9 cellular contexts compared by ENCODE assay signal in genomic region chr3:64686446-64686908, GRCh38. TPM values are rescaled to one million over a fixed set of nuclear protein-coding genes. Genes with fewer than 3 reads are reported as not detected.
DNase-seq lines count a peak whose midpoint lies in the region; ATAC-seq and TF ChIP-seq lines count a peak whose summit lies in the region.
"Had no signal": no experiment of that assay in that cellular context is flagged by ENCODE, and none has a peak within 500 bp of the region (broad histone marks: within the 10 kb centered on the region; RNA-seq: fewer than 3 reads in every experiment).

No MANE protein-coding gene starts in this region.

- H3K4me1 Mint-ChIP-seq in stimulated activated memory B cell treated with anti-CD40 and anti-IgM and Interleukin-4, amounts not matched to agents 10 μg/mL and 1 μg/mL and 100 μg/mL, for 72 hours = peaks cover 17% of the 10 kb centered on the region
- H3K4me1 Mint-ChIP-seq in natural killer cell = peaks cover 0 to 5% of the 10 kb centered on the region in 2 donors

- H3K9me3 ChIP-seq in adrenal gland (replicated peaks in 1 of 3) = no peaks in the 10 kb centered on the region
- H3K9me3 ChIP-seq in iPS-18a (ENCODE audit: control insufficient read depth, low read depth, low read length) = no peaks in the 10 kb centered on the region

- TF ChIP-seq CTCF in adrenal gland (IDR thresholded peaks at IDR 0.05) (peak in 1 of 6 experiments; percentile 30), natural killer cell (IDR thresholded peaks at IDR 0.05) (no peak)

- intact Hi-C loops in adrenal gland (cut with DNase I) (loop anchor here in 1 of 2 donors (10.0 kb wide), 1 partner anchor 152 kb away; no protein-coding TSS in a partner anchor), natural killer cell (cut with micrococcal nuclease) (no loop called here)

- H3K27ac ChIP-seq in adrenal gland (peak overlapping the region; percentile 92 to 97 (median 97)), iPS-18a (ENCODE audit: low read length) (no peak overlapping the region)
- H3K27ac ChIP-seq: C4-2B had no signal

- H3K9ac ChIP-seq in iPS-18a (ENCODE audit: low read length) = no peak overlapping the region

- H3K27me3 ChIP-seq in adrenal gland (no peaks in the 10 kb centered on the region), iPS-18a (ENCODE audit: control insufficient read depth, insufficient read depth, low read length) (peaks cover 91% of the 10 kb centered on the region)

- peaks cover 51% of the 10 kb centered on the region for H3K27me3 Mint-ChIP-seq in stimulated activated memory B cell treated with anti-CD40 and anti-IgM and Interleukin-4, amounts not matched to agents 10 μg/mL and 1 μg/mL and 100 μg/mL, for 72 hours
- peaks cover 8 to 25% of the 10 kb centered on the region in 2 donors for H3K27me3 Mint-ChIP-seq in natural killer cell (ENCODE audit: low read depth in 2 of 2)

- H3K36me3 Mint-ChIP-seq in stimulated activated memory B cell treated with anti-CD40 and anti-IgM and Interleukin-4, amounts not matched to agents 10 μg/mL and 1 μg/mL and 100 μg/mL, for 72 hours = peaks cover 6% of the 10 kb centered on the region
- peaks cover 6% of the 10 kb centered on the region for H3K36me3 Mint-ChIP-seq in natural killer cell

- no peak for ATAC-seq in stimulated activated memory B cell treated with anti-CD40 and anti-IgM and Interleukin-4, amounts not matched to agents 10 μg/mL and 1 μg/mL and 100 μg/mL, for 72 hours
- ATAC-seq in HG03571 (IDR thresholded peaks at IDR 0.05; ENCODE audit: unreplicated experiment) = no peak
- ATAC-seq in GM18519 (IDR thresholded peaks at IDR 0.05; ENCODE audit: low FRiP score, unreplicated experiment) = no peak
- ATAC-seq in natural killer cell = no peak

- H3K4me3 ChIP-seq in adrenal gland (peak overlapping the region; percentile 22 to 55 (median 54)), iPS-18a (ENCODE audit: low read length) (peak overlapping the region; percentile 70)

- no peak for TF ChIP-seq POLR2A in adrenal gland (IDR thresholded peaks at IDR 0.05)

- no peak overlapping the region for H3K27ac Mint-ChIP-seq in stimulated activated memory B cell treated with anti-CD40 and anti-IgM and Interleukin-4, amounts not matched to agents 10 μg/mL and 1 μg/mL and 100 μg/mL, for 72 hours
- no peak overlapping the region for H3K27ac Mint-ChIP-seq in natural killer cell

- peak overlapping the region; percentile 61 for H3K4me3 Mint-ChIP-seq in stimulated activated memory B cell treated with anti-CD40 and anti-IgM and Interleukin-4, amounts not matched to agents 10 μg/mL and 1 μg/mL and 100 μg/mL, for 72 hours
- no peak overlapping the region for H3K4me3 Mint-ChIP-seq in natural killer cell

- H3K9me3 Mint-ChIP-seq in stimulated activated memory B cell treated with anti-CD40 and anti-IgM and Interleukin-4, amounts not matched to agents 10 μg/mL and 1 μg/mL and 100 μg/mL, for 72 hours = peaks cover 3% of the 10 kb centered on the region
- peaks cover 0 to 3% of the 10 kb centered on the region in 2 donors for H3K9me3 Mint-ChIP-seq in natural killer cell

- H3K4me1 ChIP-seq in adrenal gland (replicated peaks in 1 of 2) (peaks cover 0 to 9% of the 10 kb centered on the region in 2 donors), iPS-18a (ENCODE audit: control insufficient read depth, low read depth, low read length) (peaks cover 37% of the 10 kb centered on the region)

- H3K36me3 ChIP-seq in adrenal gland (replicated peaks in 1 of 2) (no peaks in the 10 kb centered on the region), iPS-18a (ENCODE audit: control insufficient read depth, low read depth, low read length) (no peaks in the 10 kb centered on the region)

- DNase-seq in NCI-H345 (lab: John Stamatoyannopoulos, UW) (peak; percentile 14), NCI-H345 treated with DMSO at 0.1 percent for 48 hours (lab: John Stamatoyannopoulos, UW; ENCODE audit: unreplicated experiment) (no peak), adrenal gland (peak; percentile 50 to 79 (median 65)), natural killer cell (no peak)

- WGBS in adrenal gland, 4 donors = 0 to 1% (median 1%) methylated on average over 26 to 31 of the region's 31 CpGs

RNA-seq across cellular contexts. Expression of gene ADAMTS9, which starts 1.3 kb away (rescaled TPM):
- total RNA-seq in adrenal gland = 10 to 100 TPM in 7 of 8 donors, 1 to 10 TPM in 1; 5.1 to 51.2 (median 18.0) TPM
- polyA plus RNA-seq in adrenal gland = 10 to 100 TPM; 16.8 to 37.8 (median 29.9) TPM
- not detected for total RNA-seq in natural killer cell

Comparison
In these comparisons a context has a peak if more than half of its experiments do, and no peak if none do; other contexts are left out.
1. DNase-seq: peak in NCI-H345 (single experiment) and adrenal gland (7 of 7); none in NCI-H345 treated with DMSO at 0.1 percent for 48 hours (single experiment) and natural killer cell (single experiment).
2. RNA of gene ADAMTS9, which starts 1.3 kb away (total RNA-seq): 5.1 to 51.2 TPM in adrenal gland; not detected in natural killer cell; every median in the first group is over 4 times any median in the second.